16 cellular contexts compared by ENCODE assay signal in genomic region chr6:97097068-97098047, GRCh38.
DNase-seq lines count a peak whose midpoint lies in the region; TF ChIP-seq lines count a peak whose summit lies in the region.
"Had no signal": no experiment of that assay in that cellular context is flagged by ENCODE, and none has a peak within 500 bp of the region (broad histone marks: within the 10 kb centered on the region; RNA-seq: fewer than 3 reads in every experiment).

No MANE protein-coding gene starts in this region.

- peak overlapping the region; percentile 12; the same call in 1 of the 2 replicates for H3K4me2 ChIP-seq in MM.1S (ENCODE audit: low read depth, low read length)
- no peak overlapping the region for H3K4me2 ChIP-seq in mesenchymal stem cell (ENCODE audit: low read length, poor library complexity, severe bottlenecking)

- no peak overlapping the region for H3K4ac ChIP-seq in mesenchymal stem cell (ENCODE audit: low read depth in 1 of 2, low read length in 2 of 2)

- POLR2A ChIA-PET in CD8-positive, alpha-beta memory T cell (lab: Charles Lee): no interaction called here

- no peaks in the 10 kb centered on the region for H3K27me3 Mint-ChIP-seq in CD8-positive, alpha-beta memory T cell
- H3K27me3 Mint-ChIP-seq: activated T-cell treated with anti-CD3 and anti-CD28 coated beads, Interleukin-2, amount 50 U/mL, for 24 hours; B cell; memory B cell; progenitor cell of endocrine pancreas had no signal

- H3K36me3 Mint-ChIP-seq in CD8-positive, alpha-beta memory T cell: peaks cover 0 to 7% (median 0%) of the 10 kb centered on the region in 3 donors

- CTCF ChIA-PET in CD8-positive, alpha-beta memory T cell (lab: Charles Lee): interaction anchor here (0.6 kb wide), 1 partner anchor 92 kb away, joined by 3 read pairs; no protein-coding TSS in a partner anchor

- H3K4me1 ChIP-seq in MM.1S (ENCODE audit: low read length) (no peaks in the 10 kb centered on the region), mesenchymal stem cell (ENCODE audit: control insufficient read depth, insufficient read depth, low read depth, low read length) (no peaks in the 10 kb centered on the region), stomach (no peaks in the 10 kb centered on the region)
- H3K4me1 ChIP-seq in CD8-positive, alpha-beta memory T cell (ENCODE audit: insufficient read depth, low read length): no peaks in the 10 kb centered on the region

- H3K36me3 ChIP-seq in MM.1S (replicated peaks; ENCODE audit: insufficient read depth, low read length) (no peaks in the 10 kb centered on the region), mesenchymal stem cell (ENCODE audit: control insufficient read depth in 1 of 2, insufficient read depth in 2 of 2, low read depth in 1 of 2, low read length in 2 of 2) (no peaks in the 10 kb centered on the region), stomach (no peaks in the 10 kb centered on the region)
- no peaks in the 10 kb centered on the region for H3K36me3 ChIP-seq in CD8-positive, alpha-beta memory T cell (ENCODE audit: insufficient read depth, low read length)
- H3K36me3 ChIP-seq: WERI-Rb-1 had no signal

- H3K14ac ChIP-seq in mesenchymal stem cell (ENCODE audit: low read length in 2 of 2): no peak overlapping the region

- no peak overlapping the region for H2BK12ac ChIP-seq in mesenchymal stem cell (ENCODE audit: low read length in 2 of 2)

- H2AK5ac ChIP-seq in mesenchymal stem cell (ENCODE audit: low read length, severe bottlenecking): no peak overlapping the region

- H3K79me2 ChIP-seq in MM.1S (ENCODE audit: low read length): no peaks in the 10 kb centered on the region

- H3K18ac ChIP-seq in mesenchymal stem cell (ENCODE audit: low read depth in 1 of 2, low read length in 2 of 2): no peak overlapping the region

- no peaks in the 10 kb centered on the region for H3K27me3 ChIP-seq in MM.1S (replicated peaks; ENCODE audit: insufficient read depth, low read length)
- no peaks in the 10 kb centered on the region for H3K27me3 ChIP-seq in mesenchymal stem cell (ENCODE audit: control insufficient read depth in 1 of 2, insufficient read depth in 1 of 2, low read length in 2 of 2)
- no peaks in the 10 kb centered on the region for H3K27me3 ChIP-seq in CD8-positive, alpha-beta memory T cell (ENCODE audit: insufficient read depth, low read length, poor library complexity, severe bottlenecking)
- H3K27me3 ChIP-seq in stomach: no peaks in the 10 kb centered on the region

- no peaks in the 10 kb centered on the region for H3K79me1 ChIP-seq in mesenchymal stem cell (replicated peaks; ENCODE audit: low read length, poor library complexity, severe bottlenecking)

- no peak for TF ChIP-seq POLR2A in stomach (IDR thresholded peaks at IDR 0.05)

- H2BK15ac ChIP-seq in mesenchymal stem cell (ENCODE audit: low read depth, poor library complexity, severe bottlenecking): no peak overlapping the region

- H4K91ac ChIP-seq in mesenchymal stem cell (ENCODE audit: low read length): no peak overlapping the region

- TF ChIP-seq EP300 in stomach (IDR thresholded peaks at IDR 0.05): no peak

- H3K27ac ChIP-seq in MM.1S (ENCODE audit: low read length): no peak overlapping the region
- peak overlapping the region; percentile 71 for H3K27ac ChIP-seq in angular gyrus (ENCODE audit: low read depth, low read length)
- no peak overlapping the region for H3K27ac ChIP-seq in mesenchymal stem cell (ENCODE audit: low read length, poor library complexity, severe bottlenecking)
- no peak overlapping the region for H3K27ac ChIP-seq in CD8-positive, alpha-beta memory T cell (ENCODE audit: low read depth, low read length)
- H3K27ac ChIP-seq in stomach: no peak overlapping the region
- H3K27ac ChIP-seq: WERI-Rb-1 had no signal

- H3K9me3 ChIP-seq in MM.1S (replicated peaks; ENCODE audit: insufficient read depth, low read length) (no peaks in the 10 kb centered on the region), mesenchymal stem cell (ENCODE audit: control insufficient read depth, low read length) (no peaks in the 10 kb centered on the region), stomach (no peaks in the 10 kb centered on the region)
- no peaks in the 10 kb centered on the region for H3K9me3 ChIP-seq in CD8-positive, alpha-beta memory T cell (ENCODE audit: low read length)

- no peaks in the 10 kb centered on the region for H3K9me2 ChIP-seq in MM.1S (replicated peaks; ENCODE audit: insufficient read depth, low read length)

- H2BK5ac ChIP-seq in mesenchymal stem cell (ENCODE audit: low read depth, low read length, poor library complexity, severe bottlenecking): no peak overlapping the region

- no peaks in the 10 kb centered on the region for H3K9me3 Mint-ChIP-seq in CD8-positive, alpha-beta memory T cell
- H3K9me3 Mint-ChIP-seq: activated T-cell treated with anti-CD3 and anti-CD28 coated beads, Interleukin-2, amount 50 U/mL, for 24 hours; H9; memory B cell had no signal

- H4K20me1 ChIP-seq in MM.1S (ENCODE audit: insufficient read depth, low read length): no peaks in the 10 kb centered on the region

- no peak overlapping the region for H2BK120ac ChIP-seq in mesenchymal stem cell (ENCODE audit: low read depth, low read length)

- H3K9ac ChIP-seq in MM.1S (ENCODE audit: low read length): no peak overlapping the region
- peak overlapping the region; percentile 38 for H3K9ac ChIP-seq in mesenchymal stem cell (ENCODE audit: low read length)

- intact Hi-C loops in stomach (cut with DNase I; ENCODE audit: low total_unique reads): no loop called here

- DNase-seq in AG10803 (ENCODE audit: low read depth) (no peak), MM.1S (no peak), mesenchymal stem cell (peak; percentile 2), stomach (no peak), cerebellum (ENCODE audit: low spot score) (no peak), NCI-H774 (lab: John Stamatoyannopoulos, UW) (no peak)
- no peak for DNase-seq in CD8-positive, alpha-beta memory T cell
- DNase-seq: activated T-cell treated with anti-CD3 and anti-CD28 coated beads, Interleukin-2, amount 50 U/mL, for 24 hours; H9; NCI-H510A; stimulated activated CD4-positive, alpha-beta T cell treated with anti-CD3 and anti-CD28 coated beads, Interleukin-2, amount 100 ng/mL, for 24 hours; WERI-Rb-1 had no signal

- no peak overlapping the region for H3K23ac ChIP-seq in mesenchymal stem cell (ENCODE audit: low read length in 2 of 2)

- WGBS in mesenchymal stem cell: 96% methylated on average over 14 of the region's 14 CpGs
- 59 to 71% (median 63%) methylated on average over 14 of the region's 14 CpGs for WGBS in stomach, 5 donors

- peaks cover 1 to 8% (median 6%) of the 10 kb centered on the region in 3 donors for H3K4me1 Mint-ChIP-seq in CD8-positive, alpha-beta memory T cell
- H3K4me1 Mint-ChIP-seq: B cell, H9, memory B cell had no signal

- H3F3A ChIP-seq in MM.1S (ENCODE audit: insufficient read depth, low read length): no peaks in the 10 kb centered on the region

- TF ChIP-seq CTCF in AG10803 (conservative IDR thresholded peaks at IDR 0.05; ENCODE audit: low read length) (no peak), MM.1S (IDR thresholded peaks at IDR 0.05; ENCODE audit: low read length) (no peak), stomach (IDR thresholded peaks at IDR 0.05) (no peak)

- H3K4me3 Mint-ChIP-seq in CD8-positive, alpha-beta memory T cell: peak overlapping the region in 1 of 7 donors; percentile 37
- H3K4me3 Mint-ChIP-seq: activated T-cell treated with anti-CD3 and anti-CD28 coated beads, Interleukin-2, amount 50 U/mL, for 24 hours; B cell; H9; memory B cell had no signal

- H3K4me3 ChIP-seq in AG10803 (ENCODE audit: low read length) (peak overlapping the region; percentile 26), MM.1S (ENCODE audit: low read length) (no peak overlapping the region; the same call in 1 of the 2 replicates), mesenchymal stem cell (ENCODE audit: insufficient read depth in 1 of 2, low read depth in 1 of 2, low read length in 2 of 2) (peak overlapping the region in 1 of 2 experiments; percentile 54), stomach (no peak overlapping the region)
- H3K4me3 ChIP-seq in CD8-positive, alpha-beta memory T cell (ENCODE audit: low read length): no peak overlapping the region

- no peak overlapping the region for H3K27ac Mint-ChIP-seq in CD8-positive, alpha-beta memory T cell
- H3K27ac Mint-ChIP-seq: activated T-cell treated with anti-CD3 and anti-CD28 coated beads, Interleukin-2, amount 50 U/mL, for 24 hours; B cell; H9; memory B cell; progenitor cell of endocrine pancreas had no signal

- H2AFZ ChIP-seq in MM.1S (ENCODE audit: low read length) (0 out of 2 replicates have a peak overlapping the region, but pooled peaks have one; percentile 4), mesenchymal stem cell (ENCODE audit: low read depth, low read length) (no peak overlapping the region)

- H4K8ac ChIP-seq in mesenchymal stem cell (ENCODE audit: low read length): no peak overlapping the region
